In genomic region chr11:65084598-65085375, GRCh38 we compare ENCODE assay signal across 8 cellular contexts. TPM values are rescaled to one million over a fixed set of nuclear protein-coding genes. Genes with fewer than 3 reads are reported as not detected.
DNase-seq lines count a peak whose midpoint lies in the region; ATAC-seq and TF ChIP-seq lines count a peak whose summit lies in the region.

No MANE protein-coding gene starts in this region.

- POLR2A ChIA-PET in activated CD4-positive, alpha-beta T cell treated with anti-CD3 and anti-CD28 coated beads, Interleukin-2, amount 10 ng/mL, durations not matched to agents 7 days and 5 days (lab: Charles Lee): interaction anchor here (0.6 kb wide), 1 partner anchor 8 kb away, joined by 4 read pairs; no protein-coding TSS in a partner anchor

- H3K9me3 Mint-ChIP-seq in activated CD4-positive, alpha-beta T cell treated with anti-CD3 and anti-CD28 coated beads, Interleukin-2, amount 10 ng/mL, durations not matched to agents 7 days and 5 days: no peaks in the 10 kb centered on the region
- no peaks in the 10 kb centered on the region for H3K9me3 Mint-ChIP-seq in activated T-helper 17 cell treated with anti-CD3 and anti-CD28 coated beads, Interleukin-2, amount 50 U/mL, for 72 hours

- H3K27ac Mint-ChIP-seq in activated CD4-positive, alpha-beta T cell treated with anti-CD3 and anti-CD28 coated beads, Interleukin-2, amount 10 ng/mL, durations not matched to agents 7 days and 5 days: peak overlapping the region; percentile 99
- H3K27ac Mint-ChIP-seq in activated T-helper 17 cell treated with anti-CD3 and anti-CD28 coated beads, Interleukin-2, amount 50 U/mL, for 72 hours: peak overlapping the region; percentile 98

- H3K4me3 Mint-ChIP-seq in activated CD4-positive, alpha-beta T cell treated with anti-CD3 and anti-CD28 coated beads, Interleukin-2, amount 10 ng/mL, durations not matched to agents 7 days and 5 days: peak overlapping the region; percentile 98
- H3K4me3 Mint-ChIP-seq in activated T-helper 17 cell treated with anti-CD3 and anti-CD28 coated beads, Interleukin-2, amount 50 U/mL, for 72 hours: peak overlapping the region; percentile 98

- CTCF ChIA-PET in activated CD4-positive, alpha-beta T cell treated with anti-CD3 and anti-CD28 coated beads, Interleukin-2, amount 10 ng/mL, durations not matched to agents 7 days and 5 days (lab: Charles Lee): interaction anchor here (0.9 to 2.5 kb wide), 5 partner anchors 10 to 71 kb away, joined by 3 to 8 read pairs (median 4); partner anchors contain the start of genes ARL2, FAU, MRPL49 and TM7SF2

- H3K27me3 ChIP-seq in kidney epithelial cell (ENCODE audit: control insufficient read depth, insufficient read depth, low read length) (no peaks in the 10 kb centered on the region), thymus (ENCODE audit: control insufficient read depth, insufficient read depth) (no peaks in the 10 kb centered on the region)

- peak overlapping the region; percentile 94 for H3K27ac ChIP-seq in thymus (ENCODE audit: low read depth)

- 57% methylated on average over 23 of the region's 23 CpGs for WGBS in thymus

- no peak for ATAC-seq in activated T-helper 17 cell treated with anti-CD3 and anti-CD28 coated beads, Interleukin-2, amount 50 U/mL, for 72 hours (replicated peaks)
- no peak for ATAC-seq in GM18909 (IDR thresholded peaks at IDR 0.05; ENCODE audit: poor library complexity, unreplicated experiment)
- no peak for ATAC-seq in HG02571 (IDR thresholded peaks at IDR 0.05; ENCODE audit: unreplicated experiment)

- H3K36me3 ChIP-seq in kidney epithelial cell (ENCODE audit: control insufficient read depth, insufficient read depth, low read length) (peaks cover 1% of the 10 kb centered on the region), thymus (ENCODE audit: control insufficient read depth, insufficient read depth) (peaks cover 46% of the 10 kb centered on the region)

- peaks cover 48% of the 10 kb centered on the region for H3K36me3 Mint-ChIP-seq in activated CD4-positive, alpha-beta T cell treated with anti-CD3 and anti-CD28 coated beads, Interleukin-2, amount 10 ng/mL, durations not matched to agents 7 days and 5 days (ENCODE audit: low read depth)
- H3K36me3 Mint-ChIP-seq in activated T-helper 17 cell treated with anti-CD3 and anti-CD28 coated beads, Interleukin-2, amount 50 U/mL, for 72 hours (ENCODE audit: low read depth): peaks cover 90% of the 10 kb centered on the region

- DNase-seq in activated CD4-positive, alpha-beta T cell treated with anti-CD3 and anti-CD28 coated beads, Interleukin-2, amount 10 ng/mL, durations not matched to agents 7 days and 5 days: no peak
- no peak for DNase-seq in activated CD4-positive, alpha-beta T cell treated with anti-CD3 and anti-CD28 coated beads, Interleukin-2, amount 50 U/mL, for 4 hours
- DNase-seq in kidney epithelial cell (ENCODE audit: low read depth): no peak
- DNase-seq in NCI-H226: no peak

- no peaks in the 10 kb centered on the region for H3K9me3 ChIP-seq in thymus (ENCODE audit: control insufficient read depth)

- H3K27me3 Mint-ChIP-seq in activated CD4-positive, alpha-beta T cell treated with anti-CD3 and anti-CD28 coated beads, Interleukin-2, amount 10 ng/mL, durations not matched to agents 7 days and 5 days: no peaks in the 10 kb centered on the region
- H3K27me3 Mint-ChIP-seq in activated T-helper 17 cell treated with anti-CD3 and anti-CD28 coated beads, Interleukin-2, amount 50 U/mL, for 72 hours: no peaks in the 10 kb centered on the region

- H3K4me3 ChIP-seq in kidney epithelial cell (ENCODE audit: low read depth, low read length) (peak overlapping the region; percentile 76), thymus (ENCODE audit: low read length) (peak overlapping the region; percentile 98)

- TF ChIP-seq CTCF in kidney epithelial cell (IDR thresholded peaks at IDR 0.05; ENCODE audit: insufficient read depth, low read length, poor library complexity, severe bottlenecking): no peak

- H3K4me1 ChIP-seq in thymus (ENCODE audit: control insufficient read depth, insufficient read depth, low read length): peaks cover 14% of the 10 kb centered on the region

- peaks cover 49% of the 10 kb centered on the region for H3K4me1 Mint-ChIP-seq in activated CD4-positive, alpha-beta T cell treated with anti-CD3 and anti-CD28 coated beads, Interleukin-2, amount 10 ng/mL, durations not matched to agents 7 days and 5 days
- H3K4me1 Mint-ChIP-seq in activated T-helper 17 cell treated with anti-CD3 and anti-CD28 coated beads, Interleukin-2, amount 50 U/mL, for 72 hours: peaks cover 33% of the 10 kb centered on the region

RNA-seq across cellular contexts. Expression of gene ZFPL1, which starts 0.8 kb away (rescaled TPM):
- total RNA-seq in activated CD4-positive, alpha-beta T cell treated with anti-CD3 and anti-CD28 coated beads, Interleukin-2, amount 10 ng/mL, durations not matched to agents 7 days and 5 days: 10 to 100 TPM; 27.2 to 29.8 TPM
- 10 to 100 TPM; 25.2 to 36.3 TPM for total RNA-seq in activated T-helper 17 cell treated with anti-CD3 and anti-CD28 coated beads, Interleukin-2, amount 50 U/mL, for 72 hours
- total RNA-seq in kidney epithelial cell: 49.8 and 66.1 TPM in 2 replicates
- polyA plus RNA-seq in thymus: 42.5 TPM

RNA-seq across cellular contexts. Expression of gene CDCA5, which starts 0.9 kb away (rescaled TPM):
- 100 to 1,000 TPM; 105 to 109 TPM for total RNA-seq in activated CD4-positive, alpha-beta T cell treated with anti-CD3 and anti-CD28 coated beads, Interleukin-2, amount 10 ng/mL, durations not matched to agents 7 days and 5 days
- 100 to 1,000 TPM in 1 of 2 donors, 10 to 100 TPM in 1; 99.5 to 127 TPM for total RNA-seq in activated T-helper 17 cell treated with anti-CD3 and anti-CD28 coated beads, Interleukin-2, amount 50 U/mL, for 72 hours
- 4.9 and 6.9 TPM in 2 replicates for total RNA-seq in kidney epithelial cell
- polyA plus RNA-seq in thymus: 2.2 TPM

RNA-seq across cellular contexts. Expression of gene VPS51, which starts 11.2 kb away (rescaled TPM):
- 100 to 1,000 TPM; 146 to 148 TPM for total RNA-seq in activated CD4-positive, alpha-beta T cell treated with anti-CD3 and anti-CD28 coated beads, Interleukin-2, amount 10 ng/mL, durations not matched to agents 7 days and 5 days
- total RNA-seq in activated T-helper 17 cell treated with anti-CD3 and anti-CD28 coated beads, Interleukin-2, amount 50 U/mL, for 72 hours: 10 to 100 TPM; 71.8 to 80.6 TPM
- total RNA-seq in kidney epithelial cell: 153 and 391 TPM in 2 replicates
- 121 TPM for polyA plus RNA-seq in thymus

RNA-seq across cellular contexts. Expression of gene NAALADL1, which starts 26.4 kb away (rescaled TPM):
- 1 to 10 TPM; 6.3 to 7.3 TPM for total RNA-seq in activated CD4-positive, alpha-beta T cell treated with anti-CD3 and anti-CD28 coated beads, Interleukin-2, amount 10 ng/mL, durations not matched to agents 7 days and 5 days
- 10 to 100 TPM; 11.2 to 12.6 TPM for total RNA-seq in activated T-helper 17 cell treated with anti-CD3 and anti-CD28 coated beads, Interleukin-2, amount 50 U/mL, for 72 hours
- 13.2 and 21.7 TPM in 2 replicates for total RNA-seq in kidney epithelial cell
- polyA plus RNA-seq in thymus: 9.0 TPM

RNA-seq across cellular contexts. Expression of gene TM7SF2, which starts 26.9 kb away (rescaled TPM):
- 10 to 100 TPM; 26.1 to 27.7 TPM for total RNA-seq in activated CD4-positive, alpha-beta T cell treated with anti-CD3 and anti-CD28 coated beads, Interleukin-2, amount 10 ng/mL, durations not matched to agents 7 days and 5 days
- total RNA-seq in activated T-helper 17 cell treated with anti-CD3 and anti-CD28 coated beads, Interleukin-2, amount 50 U/mL, for 72 hours: 10 to 100 TPM; 19.7 to 20.1 TPM
- 42.4 and 42.6 TPM in 2 replicates for total RNA-seq in kidney epithelial cell
- 35.8 TPM for polyA plus RNA-seq in thymus

Comparison
In these comparisons a context has a peak if more than half of its experiments do, and no peak if none do; other contexts are left out.
1. RNA of gene CDCA5, which starts 0.9 kb away (total RNA-seq): 99.5 to 127 TPM in activated T-helper 17 cell treated with anti-CD3 and anti-CD28 coated beads, Interleukin-2, amount 50 U/mL, for 72 hours and 105 to 109 TPM in activated CD4-positive, alpha-beta T cell treated with anti-CD3 and anti-CD28 coated beads, Interleukin-2, amount 10 ng/mL, durations not matched to agents 7 days and 5 days; 4.9 to 6.9 TPM in kidney epithelial cell; every median in the first group is over 10 times any median in the second.